8 cellular contexts compared by ENCODE assay signal in the genomic region with DNA sequence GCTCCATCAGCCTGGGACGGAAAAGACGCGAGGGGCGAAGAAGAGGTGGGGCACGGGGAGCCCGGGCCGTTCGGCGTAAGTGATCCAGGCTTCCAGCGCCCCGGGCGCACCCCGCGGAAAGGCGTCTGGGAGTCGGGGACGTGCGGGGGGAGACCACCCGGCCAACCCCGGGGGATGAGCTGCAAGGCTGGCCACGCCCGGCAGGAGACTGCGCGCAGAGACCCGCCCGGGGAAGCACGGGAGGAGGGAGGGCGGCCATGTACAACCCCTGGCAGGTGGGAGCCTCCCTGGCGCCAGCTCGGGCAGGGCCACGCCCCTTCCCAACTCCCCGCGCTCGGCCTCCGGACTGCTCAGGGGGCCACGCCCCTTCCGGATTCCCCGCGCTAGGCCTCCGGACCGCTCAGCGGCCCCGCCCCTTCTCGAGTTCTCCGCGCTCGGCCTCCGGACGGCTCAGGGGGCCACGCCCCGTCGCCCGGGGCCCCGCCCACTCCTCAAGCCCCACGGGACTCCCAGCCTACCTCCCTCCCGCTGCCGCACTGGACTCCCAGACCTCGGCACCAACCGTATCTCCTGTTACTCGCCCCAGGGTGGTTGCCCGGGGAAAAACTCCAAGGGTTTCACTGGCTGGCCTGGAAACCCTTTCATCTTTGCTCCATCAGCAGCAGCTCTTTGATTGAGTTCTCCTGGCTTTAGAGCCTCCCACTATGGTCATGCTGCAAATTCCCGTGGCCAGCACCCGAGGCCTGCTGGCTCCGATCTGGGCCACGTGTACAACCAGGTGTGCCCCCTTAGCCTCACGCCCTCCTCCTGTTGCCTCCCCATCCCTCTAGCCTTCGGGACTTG.
DNase-seq lines count a peak whose midpoint lies in the region; ATAC-seq and TF ChIP-seq lines count a peak whose summit lies in the region.

No MANE protein-coding gene starts in this region.

- H4K20me1 ChIP-seq in hepatocyte (ENCODE audit: insufficient read depth, poor library complexity, severe bottlenecking), result no peaks in the 10 kb centered on the region

- H3K4me3 ChIP-seq in GM12865 (ENCODE audit: low read depth, low read length) (peak overlapping the region; percentile 47), astrocyte of the cerebellum (ENCODE audit: low read depth, low read length) (peak overlapping the region; percentile 69), hepatocyte (peak overlapping the region; percentile 31), uterus (peak overlapping the region; percentile 49 to 57)

- peak; percentile 99 for ATAC-seq in HG02759 (IDR thresholded peaks at IDR 0.05; ENCODE audit: unreplicated experiment)

- intact Hi-C loops in uterus (cut with DNase I; ENCODE audit: low total_unique reads), result loop anchor here (2.0 kb wide), 1 partner anchor 571 kb away; no protein-coding TSS in a partner anchor

- no peaks in the 10 kb centered on the region for H3K36me3 ChIP-seq in hepatocyte (replicated peaks; ENCODE audit: insufficient read depth, low read depth)
- no peaks in the 10 kb centered on the region for H3K36me3 ChIP-seq in uterus

- TF ChIP-seq CTCF in GM12865 (IDR thresholded peaks at IDR 0.05; ENCODE audit: insufficient read depth, low read depth, low read length, missing control alignments) (no peak), astrocyte of the cerebellum (IDR thresholded peaks at IDR 0.05; ENCODE audit: low read depth, low read length, missing control alignments) (no peak), hepatocyte (IDR thresholded peaks at IDR 0.05; ENCODE audit: poor library complexity) (no peak), uterus (IDR thresholded peaks at IDR 0.05) (peak in 2 of 4 experiments; percentile 7 to 69)

- no peaks in the 10 kb centered on the region for H3K79me2 ChIP-seq in hepatocyte

- peak overlapping the region; percentile 91 for H3K4me2 ChIP-seq in hepatocyte

- H3K9me3 ChIP-seq in hepatocyte (ENCODE audit: low read depth), result no peaks in the 10 kb centered on the region
- no peaks in the 10 kb centered on the region for H3K9me3 ChIP-seq in uterus

- in situ Hi-C loops in astrocyte of the cerebellum (cut with HindIII; ENCODE audit: low sequenced_read_pairs), result no loop called here

- peak; percentile 26 to 83 for TF ChIP-seq POLR2A in uterus (IDR thresholded peaks at IDR 0.05)

- peak; percentile 94 for DNase-seq in GM12865 (ENCODE audit: low read depth)
- DNase-seq in NCI-H1436 (lab: John Stamatoyannopoulos, UW), result peak; percentile 97
- peak; percentile 53 for DNase-seq in T-helper 22 cell (ENCODE audit: low read depth)
- peak; percentile 70 for DNase-seq in astrocyte of the cerebellum (ENCODE audit: low read depth)
- peak; percentile 99 for DNase-seq in hepatocyte (ENCODE audit: low spot score)
- peak; percentile 70 for DNase-seq in putamen (ENCODE audit: low spot score)
- DNase-seq in uterus, result peak; percentile 97 to 99

- 8% methylated on average over 37 of the region's 67 CpGs for WGBS in hepatocyte (ENCODE audit: low lambda C conversion rate, missing lambda C conversion rate)

- peak overlapping the region; percentile 88 for H3K27ac ChIP-seq in hepatocyte
- peak overlapping the region; percentile 85 to 96 for H3K27ac ChIP-seq in uterus

- H3K9me2 ChIP-seq in hepatocyte (replicated peaks; ENCODE audit: insufficient read depth), result no peaks in the 10 kb centered on the region

- H3K4me1 ChIP-seq in hepatocyte (ENCODE audit: insufficient read depth) (peaks cover 9% of the 10 kb centered on the region), uterus (peaks cover 0 to 9% of the 10 kb centered on the region in 2 donors)

- peak overlapping the region; percentile 86 for H2AFZ ChIP-seq in hepatocyte

- H3K27me3 ChIP-seq in hepatocyte (no peaks in the 10 kb centered on the region), uterus (no peaks in the 10 kb centered on the region)

Comparison
In these comparisons a context has a peak if more than half of its experiments do, and no peak if none do; other contexts are left out.
1. Peak in every context shown above with its lines: DNase-seq, ATAC-seq, H3K4me3 ChIP-seq and H3K27ac ChIP-seq.